Comparison of ENCODE assay signal across 8 cellular contexts in the genomic region with DNA sequence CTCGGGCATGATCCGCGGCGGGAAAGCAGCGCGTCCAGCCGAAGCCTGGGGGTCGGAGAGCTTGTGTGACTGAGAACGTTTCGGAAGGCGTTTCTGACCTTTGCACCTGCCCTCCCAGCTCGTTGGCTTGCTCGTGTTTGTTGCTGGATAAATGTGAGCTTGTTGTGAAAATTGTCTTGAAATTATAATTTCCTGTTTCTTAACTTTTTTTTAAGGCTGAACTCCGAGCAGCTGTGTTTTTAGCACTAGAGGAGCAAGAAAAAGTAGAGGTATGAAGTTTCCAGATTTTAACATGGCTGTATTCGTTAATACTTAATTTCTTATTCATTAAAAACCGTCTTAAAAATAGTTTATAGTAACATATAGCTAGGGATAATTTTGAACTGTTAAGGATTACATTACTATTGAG. TPM values are rescaled to one million over a fixed set of nuclear protein-coding genes. Genes with fewer than 3 reads are reported as not detected.
DNase-seq lines count a peak whose midpoint lies in the region; ATAC-seq, FAIRE-seq and TF ChIP-seq lines count a peak whose summit lies in the region.

No MANE protein-coding gene starts in this region.

- H3K4me3 ChIP-seq in iPS DF 6.9 (ENCODE audit: low read length): peak overlapping the region; percentile 90
- H3K4me3 ChIP-seq in small intestine (ENCODE audit: low read depth in 1 of 2, low read length in 2 of 2): peak overlapping the region; percentile 87 to 94

- peak overlapping the region; percentile 95 for H3K27ac Mint-ChIP-seq in activated T-cell treated with anti-CD3 and anti-CD28 coated beads, Interleukin-2, amount 50 U/mL, for 72 hours
- H3K27ac Mint-ChIP-seq in WTC11: peak overlapping the region; percentile 65; the same call in 1 of the 2 replicates

- POLR2A ChIA-PET in WTC11 (lab: Charles Lee): interaction anchor here (0.6 to 2.8 kb wide), 4 partner anchors 8 to 916 kb away, joined by 3 to 8 read pairs (median 4); a partner anchor contains a TSS

- no peak for DNase-seq in activated T-cell treated with anti-CD3 and anti-CD28 coated beads, Interleukin-2, amount 50 U/mL, for 72 hours
- no peak for DNase-seq in activated T-cell treated with anti-CD3 and anti-CD28 coated beads, Interleukin-2, amount 50 U/mL, for 48 hours
- DNase-seq in WTC11 (ENCODE audit: low spot score) (no peak), iPS DF 6.9 (ENCODE audit: low read depth, low spot score) (no peak), small intestine (peak; percentile 69), 8988T (no peak)
- DNase-seq in activated effector memory CD4-positive, alpha-beta T cell treated with Interleukin-2 at 50 U/mL for 16 hours: no peak

- no peak for TF ChIP-seq CTCF in WTC11 (IDR thresholded peaks at IDR 0.05)

- no peaks in the 10 kb centered on the region for H3K27me3 Mint-ChIP-seq in activated T-cell treated with anti-CD3 and anti-CD28 coated beads, Interleukin-2, amount 50 U/mL, for 72 hours (ENCODE audit: low read depth)
- H3K27me3 Mint-ChIP-seq in WTC11 (ENCODE audit: low read depth): no peaks in the 10 kb centered on the region

- H3K4me3 Mint-ChIP-seq in activated T-cell treated with anti-CD3 and anti-CD28 coated beads, Interleukin-2, amount 50 U/mL, for 72 hours: peak overlapping the region; percentile 77 to 87
- peak overlapping the region; percentile 89 for H3K4me3 Mint-ChIP-seq in WTC11

- no peaks in the 10 kb centered on the region for H3K27me3 ChIP-seq in iPS DF 6.9 (ENCODE audit: control insufficient read depth, insufficient read depth, low read length)
- no peaks in the 10 kb centered on the region for H3K27me3 ChIP-seq in small intestine (ENCODE audit: control insufficient read depth in 2 of 2, insufficient read depth in 2 of 2, low read length in 2 of 2)

- H3K4me1 Mint-ChIP-seq in activated T-cell treated with anti-CD3 and anti-CD28 coated beads, Interleukin-2, amount 50 U/mL, for 72 hours (ENCODE audit: low read depth): peaks cover 28% of the 10 kb centered on the region
- H3K4me1 Mint-ChIP-seq in WTC11: peaks cover 27% of the 10 kb centered on the region

- CTCF ChIA-PET in WTC11 (lab: Charles Lee): interaction anchor here (1.2 to 3.2 kb wide), 8 partner anchors 11 to 285 kb away, joined by 3 to 42 read pairs (median 6); no protein-coding TSS in a partner anchor

- H3K27ac ChIP-seq in iPS DF 6.9 (ENCODE audit: low read length) (no peak overlapping the region), small intestine (ENCODE audit: low read depth in 1 of 2, low read length in 1 of 2) (peak overlapping the region; percentile 25 to 71)

- no peaks in the 10 kb centered on the region for H3K9me3 Mint-ChIP-seq in activated T-cell treated with anti-CD3 and anti-CD28 coated beads, Interleukin-2, amount 50 U/mL, for 72 hours
- H3K9me3 Mint-ChIP-seq in WTC11: no peaks in the 10 kb centered on the region

- H3K36me3 Mint-ChIP-seq in activated T-cell treated with anti-CD3 and anti-CD28 coated beads, Interleukin-2, amount 50 U/mL, for 72 hours (ENCODE audit: insufficient read depth in 2 of 2): peaks cover 3 to 7% of the 10 kb centered on the region in 2 donors
- H3K36me3 Mint-ChIP-seq in WTC11: peaks cover 24% of the 10 kb centered on the region

- WGBS in iPS DF 6.9 (ENCODE audit: insufficient coverage, insufficient read length): no CpG with 5 or more reads among the region's 16 CpGs
- 1% methylated on average over 16 of the region's 16 CpGs for WGBS in small intestine, 3 donors

- H3K36me3 ChIP-seq in iPS DF 6.9 (ENCODE audit: control insufficient read depth, insufficient read depth, low read length) (peaks cover 3% of the 10 kb centered on the region; the same call in 1 of the 2 replicates), small intestine (ENCODE audit: control insufficient read depth in 2 of 2, insufficient read depth in 2 of 2, low read length in 2 of 2) (peaks cover 0 to 2% of the 10 kb centered on the region in 2 donors)

- H3K4me1 ChIP-seq in iPS DF 6.9 (ENCODE audit: control insufficient read depth, insufficient read depth, low read length) (peaks cover 4% of the 10 kb centered on the region; the same call in 1 of the 2 replicates), small intestine (ENCODE audit: control insufficient read depth in 2 of 2, insufficient read depth in 1 of 2, low read depth in 1 of 2, low read length in 1 of 2) (peaks cover 6 to 10% of the 10 kb centered on the region in 2 donors)

- H3K9me3 ChIP-seq in iPS DF 6.9 (ENCODE audit: control insufficient read depth, insufficient read depth, low read length) (no peaks in the 10 kb centered on the region), small intestine (ENCODE audit: control insufficient read depth, low read depth) (no peaks in the 10 kb centered on the region)

- no peak for ATAC-seq in activated T-cell treated with anti-CD3 and anti-CD28 coated beads, Interleukin-2, amount 50 U/mL, for 72 hours (replicated peaks in 1 of 2)
- no peak for ATAC-seq in WTC11
- ATAC-seq in activated CD4-positive, CD25-positive, alpha-beta regulatory T cell treated with anti-CD3 and anti-CD28 coated beads, Interleukin-2, amount 50 U/mL, for 24 hours: no peak

- FAIRE-seq in small intestine (lab: Jason Lieb, UNC): no peak

TF ChIP-seq in WTC11, 78 proteins besides CTCF, POLR2A, EP300 and RAD21 (continues in another document):
- TF ChIP-seq ATF1 (CRISPR knock-in tag; IDR thresholded peaks at IDR 0.05): no peak
- TF ChIP-seq, protein P1, sequence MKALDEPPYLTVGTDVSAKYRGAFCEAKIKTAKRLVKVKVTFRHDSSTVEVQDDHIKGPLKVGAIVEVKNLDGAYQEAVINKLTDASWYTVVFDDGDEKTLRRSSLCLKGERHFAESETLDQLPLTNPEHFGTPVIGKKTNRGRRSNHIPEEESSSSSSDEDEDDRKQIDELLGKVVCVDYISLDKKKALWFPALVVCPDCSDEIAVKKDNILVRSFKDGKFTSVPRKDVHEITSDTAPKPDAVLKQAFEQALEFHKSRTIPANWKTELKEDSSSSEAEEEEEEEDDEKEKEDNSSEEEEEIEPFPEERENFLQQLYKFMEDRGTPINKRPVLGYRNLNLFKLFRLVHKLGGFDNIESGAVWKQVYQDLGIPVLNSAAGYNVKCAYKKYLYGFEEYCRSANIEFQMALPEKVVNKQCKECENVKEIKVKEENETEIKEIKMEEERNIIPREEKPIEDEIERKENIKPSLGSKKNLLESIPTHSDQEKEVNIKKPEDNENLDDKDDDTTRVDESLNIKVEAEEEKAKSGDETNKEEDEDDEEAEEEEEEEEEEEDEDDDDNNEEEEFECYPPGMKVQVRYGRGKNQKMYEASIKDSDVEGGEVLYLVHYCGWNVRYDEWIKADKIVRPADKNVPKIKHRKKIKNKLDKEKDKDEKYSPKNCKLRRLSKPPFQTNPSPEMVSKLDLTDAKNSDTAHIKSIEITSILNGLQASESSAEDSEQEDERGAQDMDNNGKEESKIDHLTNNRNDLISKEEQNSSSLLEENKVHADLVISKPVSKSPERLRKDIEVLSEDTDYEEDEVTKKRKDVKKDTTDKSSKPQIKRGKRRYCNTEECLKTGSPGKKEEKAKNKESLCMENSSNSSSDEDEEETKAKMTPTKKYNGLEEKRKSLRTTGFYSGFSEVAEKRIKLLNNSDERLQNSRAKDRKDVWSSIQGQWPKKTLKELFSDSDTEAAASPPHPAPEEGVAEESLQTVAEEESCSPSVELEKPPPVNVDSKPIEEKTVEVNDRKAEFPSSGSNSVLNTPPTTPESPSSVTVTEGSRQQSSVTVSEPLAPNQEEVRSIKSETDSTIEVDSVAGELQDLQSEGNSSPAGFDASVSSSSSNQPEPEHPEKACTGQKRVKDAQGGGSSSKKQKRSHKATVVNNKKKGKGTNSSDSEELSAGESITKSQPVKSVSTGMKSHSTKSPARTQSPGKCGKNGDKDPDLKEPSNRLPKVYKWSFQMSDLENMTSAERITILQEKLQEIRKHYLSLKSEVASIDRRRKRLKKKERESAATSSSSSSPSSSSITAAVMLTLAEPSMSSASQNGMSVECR (CRISPR knock-in tag; IDR thresholded peaks at IDR 0.05; ENCODE audit: borderline replicate concordance): no peak
- TF ChIP-seq NFYB (CRISPR knock-in tag; conservative IDR thresholded peaks at IDR 0.05; ENCODE audit: low read depth): no peak
- no peak for TF ChIP-seq ETV6 (CRISPR knock-in tag; IDR thresholded peaks at IDR 0.05)
- no peak for TF ChIP-seq GABPB1 (CRISPR knock-in tag; IDR thresholded peaks at IDR 0.05)
- TF ChIP-seq, protein P2, sequence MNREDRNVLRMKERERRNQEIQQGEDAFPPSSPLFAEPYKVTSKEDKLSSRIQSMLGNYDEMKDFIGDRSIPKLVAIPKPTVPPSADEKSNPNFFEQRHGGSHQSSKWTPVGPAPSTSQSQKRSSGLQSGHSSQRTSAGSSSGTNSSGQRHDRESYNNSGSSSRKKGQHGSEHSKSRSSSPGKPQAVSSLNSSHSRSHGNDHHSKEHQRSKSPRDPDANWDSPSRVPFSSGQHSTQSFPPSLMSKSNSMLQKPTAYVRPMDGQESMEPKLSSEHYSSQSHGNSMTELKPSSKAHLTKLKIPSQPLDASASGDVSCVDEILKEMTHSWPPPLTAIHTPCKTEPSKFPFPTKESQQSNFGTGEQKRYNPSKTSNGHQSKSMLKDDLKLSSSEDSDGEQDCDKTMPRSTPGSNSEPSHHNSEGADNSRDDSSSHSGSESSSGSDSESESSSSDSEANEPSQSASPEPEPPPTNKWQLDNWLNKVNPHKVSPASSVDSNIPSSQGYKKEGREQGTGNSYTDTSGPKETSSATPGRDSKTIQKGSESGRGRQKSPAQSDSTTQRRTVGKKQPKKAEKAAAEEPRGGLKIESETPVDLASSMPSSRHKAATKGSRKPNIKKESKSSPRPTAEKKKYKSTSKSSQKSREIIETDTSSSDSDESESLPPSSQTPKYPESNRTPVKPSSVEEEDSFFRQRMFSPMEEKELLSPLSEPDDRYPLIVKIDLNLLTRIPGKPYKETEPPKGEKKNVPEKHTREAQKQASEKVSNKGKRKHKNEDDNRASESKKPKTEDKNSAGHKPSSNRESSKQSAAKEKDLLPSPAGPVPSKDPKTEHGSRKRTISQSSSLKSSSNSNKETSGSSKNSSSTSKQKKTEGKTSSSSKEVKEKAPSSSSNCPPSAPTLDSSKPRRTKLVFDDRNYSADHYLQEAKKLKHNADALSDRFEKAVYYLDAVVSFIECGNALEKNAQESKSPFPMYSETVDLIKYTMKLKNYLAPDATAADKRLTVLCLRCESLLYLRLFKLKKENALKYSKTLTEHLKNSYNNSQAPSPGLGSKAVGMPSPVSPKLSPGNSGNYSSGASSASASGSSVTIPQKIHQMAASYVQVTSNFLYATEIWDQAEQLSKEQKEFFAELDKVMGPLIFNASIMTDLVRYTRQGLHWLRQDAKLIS (CRISPR knock-in tag; IDR thresholded peaks at IDR 0.05; ENCODE audit: borderline replicate concordance): no peak
- no peak for TF ChIP-seq JAZF1 (CRISPR knock-in tag; IDR thresholded peaks at IDR 0.05)
- no peak for TF ChIP-seq CREB1 (CRISPR knock-in tag; IDR thresholded peaks at IDR 0.05)
- TF ChIP-seq TEAD1 (CRISPR knock-in tag; IDR thresholded peaks at IDR 0.05): no peak

RNA-seq across cellular contexts. Expression of a gene that starts 0.7 kb away (rescaled TPM):
- 10 to 100 TPM; 17.9 to 20.7 TPM for total RNA-seq in activated T-cell treated with anti-CD3 and anti-CD28 coated beads, Interleukin-2, amount 50 U/mL, for 72 hours
- total RNA-seq in WTC11 (2021): 23.4 to 25.6 TPM (median 25.1 TPM) in 3 replicates
- 10 to 100 TPM in 2 of 3 donors, 1 to 10 TPM in 1; 8.4 to 23.5 (median 13.2) TPM for polyA plus RNA-seq in small intestine

RNA-seq across cellular contexts. Expression of a gene that starts 43.5 kb away (rescaled TPM):
- 10 to 100 TPM; 44.3 to 46.3 TPM for total RNA-seq in activated T-cell treated with anti-CD3 and anti-CD28 coated beads, Interleukin-2, amount 50 U/mL, for 72 hours
- total RNA-seq in WTC11 (2021): 35.6 to 44.3 TPM (median 41.9 TPM) in 3 replicates
- 10 to 100 TPM; 25.7 to 41.9 (median 41.3) TPM for polyA plus RNA-seq in small intestine
